ENCODE assay signal across 3 cellular contexts in genomic region chr6:116040980-116041379, GRCh38.
TF ChIP-seq lines count a peak whose summit lies in the region.

No MANE protein-coding gene starts in this region.

TF ChIP-seq in A549, 52 proteins besides CTCF, POLR2A, EP300 and RAD21:
- no peak for TF ChIP-seq POLR2AphosphoS2 (conservative IDR thresholded peaks at IDR 0.05; ENCODE audit: low read length)
- no peak for TF ChIP-seq RFX5 (IDR thresholded peaks at IDR 0.05)
- TF ChIP-seq HDAC2 (IDR thresholded peaks at IDR 0.05), result no peak
- TF ChIP-seq E2F6 (IDR thresholded peaks at IDR 0.05; ENCODE audit: borderline replicate concordance, low read depth), result no peak
- no peak for TF ChIP-seq ATOH8 (CRISPR knock-in tag; IDR thresholded peaks at IDR 0.05; ENCODE audit: low read depth)
- no peak for TF ChIP-seq HEYL (CRISPR knock-in tag; IDR thresholded peaks at IDR 0.05)
- TF ChIP-seq PHF8 (IDR thresholded peaks at IDR 0.05; ENCODE audit: borderline replicate concordance, low read depth), result no peak
- TF ChIP-seq HES2 (IDR thresholded peaks at IDR 0.05), result no peak
- no peak for TF ChIP-seq REST (IDR thresholded peaks at IDR 0.05)
- TF ChIP-seq NFE2L2 (conservative IDR thresholded peaks at IDR 0.05; ENCODE audit: low read length), result no peak
- no peak; a peak in 2 of 4 replicates for TF ChIP-seq CEBPB (IDR thresholded peaks at IDR 0.05)
- no peak for TF ChIP-seq RNF2 (IDR thresholded peaks at IDR 0.05; ENCODE audit: borderline replicate concordance, low read depth)
- TF ChIP-seq HOXA7 (CRISPR knock-in tag; IDR thresholded peaks at IDR 0.05), result no peak
- no peak for TF ChIP-seq JUN (IDR thresholded peaks at IDR 0.05)
- no peak for TF ChIP-seq SREBF2 (IDR thresholded peaks at IDR 0.05)

TF ChIP-seq in K562, 482 proteins besides CTCF, POLR2A, EP300 and RAD21:
- no peak for TF ChIP-seq FOXJ3 (CRISPR knock-in tag; IDR thresholded peaks at IDR 0.05)
- no peak for TF ChIP-seq ZNF511 (CRISPR knock-in tag; IDR thresholded peaks at IDR 0.05)
- no peak for TF ChIP-seq STAG1 (CRISPR knock-in tag; IDR thresholded peaks at IDR 0.05; ENCODE audit: borderline replicate concordance)
- no peak for TF ChIP-seq NFIX (CRISPR knock-in tag; IDR thresholded peaks at IDR 0.05; ENCODE audit: low read depth)
- no peak for TF ChIP-seq CEBPG (CRISPR knock-in tag; IDR thresholded peaks at IDR 0.05)
- peak in 1 of 2 experiments; percentile 21; a peak in 1 of 4 replicates for TF ChIP-seq CEBPG (tag; conservative IDR thresholded peaks at IDR 0.05 in 1 of 2, IDR thresholded peaks at IDR 0.05 in 1 of 2)
- TF ChIP-seq CEBPB (tag; IDR thresholded peaks at IDR 0.05), result 0 out of 2 replicates have a peak, but pooled peaks have one; percentile 15
- TF ChIP-seq MXD1 (CRISPR knock-in tag; IDR thresholded peaks at IDR 0.05; ENCODE audit: borderline replicate concordance, poor library complexity, severe bottlenecking), result no peak
TF ChIP-seq in K562: peak in this region for 2.

TF ChIP-seq in HepG2, 621 proteins besides CTCF, POLR2A, EP300 and RAD21:
- TF ChIP-seq TRIM24 (CRISPR knock-in tag; IDR thresholded peaks at IDR 0.05), result no peak
- TF ChIP-seq MBD4 (IDR thresholded peaks at IDR 0.05; ENCODE audit: borderline replicate concordance, low read length), result no peak
- peak; percentile 52; the same call in 1 of the 2 replicates for TF ChIP-seq CEBPB (IDR thresholded peaks at IDR 0.05; ENCODE audit: borderline replicate concordance, low read depth, low read length)
- 0 out of 2 replicates have a peak, but pooled peaks have one; percentile 24 for TF ChIP-seq CEBPG (CRISPR knock-in tag; IDR thresholded peaks at IDR 0.05)
